ENCODE assay signal across 15 cellular contexts in the genomic region with DNA sequence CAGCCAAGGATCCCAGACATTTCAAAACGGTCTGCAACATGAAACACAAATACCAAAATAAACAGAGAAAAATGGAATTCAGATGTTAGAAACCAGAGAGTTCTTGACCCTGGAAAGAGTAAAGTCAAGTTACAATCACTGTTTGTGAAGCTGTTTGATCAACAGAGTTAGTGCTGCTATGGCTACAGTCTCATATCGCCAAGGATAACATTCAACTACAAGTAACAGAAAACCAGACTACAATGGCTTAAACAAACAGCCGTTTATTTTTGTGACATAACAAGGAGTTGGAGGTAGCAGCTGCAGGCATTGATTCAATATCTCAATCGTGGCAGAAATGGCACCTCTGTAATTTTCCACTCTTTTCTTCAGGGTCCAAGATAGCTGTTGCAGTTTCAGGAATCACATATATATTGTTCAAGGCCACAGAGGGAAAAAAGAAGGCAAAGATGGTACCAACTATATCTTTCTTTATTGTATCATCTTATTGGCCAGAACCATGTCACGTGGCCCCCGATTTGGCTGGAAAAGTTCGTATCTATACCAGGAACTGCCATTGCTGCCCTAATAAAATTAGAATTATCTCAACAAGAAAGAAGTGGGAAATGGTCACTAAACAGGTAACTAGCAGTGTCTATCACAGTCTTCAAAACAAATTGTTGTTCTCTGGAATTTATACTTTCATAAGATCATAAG. TPM values are rescaled to one million over a fixed set of nuclear protein-coding genes. Genes with fewer than 3 reads are reported as not detected.
DNase-seq lines count a peak whose midpoint lies in the region; ATAC-seq and TF ChIP-seq lines count a peak whose summit lies in the region.
"Had no signal": no experiment of that assay in that cellular context is flagged by ENCODE, and none has a peak within 500 bp of the region (broad histone marks: within the 10 kb centered on the region; RNA-seq: fewer than 3 reads in every experiment).

No MANE protein-coding gene starts in this region.

- no peaks in the 10 kb centered on the region for H3K9me3 ChIP-seq in mesenchymal stem cell (ENCODE audit: control insufficient read depth, low read length)
- H3K9me3 ChIP-seq in effector memory CD4-positive, alpha-beta T cell (ENCODE audit: control insufficient read depth, low read length), result no peaks in the 10 kb centered on the region
- H3K9me3 ChIP-seq: suprapubic skin had no signal

- H3K23ac ChIP-seq in mesenchymal stem cell (ENCODE audit: low read length in 2 of 2), result no peak overlapping the region

- H3K27ac Mint-ChIP-seq in chondrocyte (ENCODE audit: unreplicated experiment), result peak overlapping the region; percentile 10
- H3K27ac Mint-ChIP-seq: H9; T-helper 1 cell treated with Interleukin-12 subunit alpha and Interleukin-12 subunit beta and Interleukin-4 antibody, amounts not matched to agents 30 μg/mL and 1 μg/mL, for 36 hours had no signal

- no peak overlapping the region for H3K18ac ChIP-seq in mesenchymal stem cell (ENCODE audit: low read depth in 1 of 2, low read length in 2 of 2)

- no peak overlapping the region for H3K4me3 ChIP-seq in mesenchymal stem cell (ENCODE audit: insufficient read depth in 1 of 2, low read depth in 1 of 2, low read length in 2 of 2)
- H3K4me3 ChIP-seq in effector memory CD4-positive, alpha-beta T cell (ENCODE audit: insufficient read depth, low read depth, low read length, poor library complexity, severe bottlenecking), result no peak overlapping the region
- H3K4me3 ChIP-seq: suprapubic skin had no signal

- H3K9me3 Mint-ChIP-seq in chondrocyte (ENCODE audit: low read depth), result no peaks in the 10 kb centered on the region
- H3K9me3 Mint-ChIP-seq: H9; T-helper 1 cell treated with Interleukin-12 subunit alpha and Interleukin-12 subunit beta and Interleukin-4 antibody, amounts not matched to agents 30 μg/mL and 1 μg/mL, for 36 hours had no signal

- H3K14ac ChIP-seq in mesenchymal stem cell (ENCODE audit: low read length in 2 of 2), result no peak overlapping the region

- DNase-seq in AG09319 (ENCODE audit: extremely low read depth, low read depth) (peak; percentile 87), LHCN-M2 (ENCODE audit: low read depth) (peak; percentile 88), chondrocyte (ENCODE audit: low spot score) (no peak), mesenchymal stem cell (peak; percentile 70), NCI-H1694 treated with DMSO at 0.1 percent for 48 hours (lab: John Stamatoyannopoulos, UW) (no peak), mucosa of gallbladder (ENCODE audit: low spot score) (no peak)
- no peak for DNase-seq in effector memory CD4-positive, alpha-beta T cell
- DNase-seq: activated CD8-positive, alpha-beta memory T cell treated with anti-CD3 and anti-CD28 coated beads for 24 hours; H9; kidney glomerular epithelial cell; posterior cingulate gyrus had no signal

- no peaks in the 10 kb centered on the region for H3K36me3 Mint-ChIP-seq in chondrocyte (ENCODE audit: low read depth)

- no peak overlapping the region for H2AK5ac ChIP-seq in mesenchymal stem cell (ENCODE audit: low read length, severe bottlenecking)

- H2BK15ac ChIP-seq in mesenchymal stem cell (ENCODE audit: low read depth, poor library complexity, severe bottlenecking), result no peak overlapping the region

- H3K27me3 ChIP-seq in mesenchymal stem cell (ENCODE audit: control insufficient read depth in 1 of 2, insufficient read depth in 1 of 2, low read length in 2 of 2), result peaks cover 0 to 9% of the 10 kb centered on the region in 2 experiments
- no peaks in the 10 kb centered on the region for H3K27me3 ChIP-seq in effector memory CD4-positive, alpha-beta T cell (replicated peaks; ENCODE audit: control insufficient read depth, insufficient read depth, low read length, poor library complexity, severe bottlenecking)
- H3K27me3 ChIP-seq: suprapubic skin had no signal

- no peak overlapping the region for H2BK120ac ChIP-seq in mesenchymal stem cell (ENCODE audit: low read depth, low read length)

- no peak overlapping the region for H4K8ac ChIP-seq in mesenchymal stem cell (ENCODE audit: low read length)

- H3K4me1 Mint-ChIP-seq in chondrocyte (ENCODE audit: low read depth), result peaks cover 15% of the 10 kb centered on the region

- no peak for ATAC-seq in GM21381 (IDR thresholded peaks at IDR 0.05; ENCODE audit: unreplicated experiment)

- 79% methylated on average over 6 of the region's 7 CpGs for WGBS in mesenchymal stem cell

- no peak overlapping the region for H3K4ac ChIP-seq in mesenchymal stem cell (ENCODE audit: low read depth in 1 of 2, low read length in 2 of 2)

- H3K36me3 ChIP-seq in mesenchymal stem cell (ENCODE audit: control insufficient read depth in 1 of 2, insufficient read depth in 2 of 2, low read depth in 1 of 2, low read length in 2 of 2), result no peaks in the 10 kb centered on the region
- H3K36me3 ChIP-seq in effector memory CD4-positive, alpha-beta T cell (ENCODE audit: control insufficient read depth, insufficient read depth, low read length), result no peaks in the 10 kb centered on the region
- H3K36me3 ChIP-seq: suprapubic skin had no signal

- no peak overlapping the region for H3K4me3 Mint-ChIP-seq in chondrocyte (ENCODE audit: unreplicated experiment)
- H3K4me3 Mint-ChIP-seq: H9; T-helper 1 cell treated with Interleukin-12 subunit alpha and Interleukin-12 subunit beta and Interleukin-4 antibody, amounts not matched to agents 30 μg/mL and 1 μg/mL, for 36 hours had no signal

- TF ChIP-seq CTCF in AG09319 (IDR thresholded peaks at IDR 0.05; ENCODE audit: low read depth, low read length) (no peak), chondrocyte (IDR thresholded peaks at IDR 0.05) (no peak)

- H3K9ac ChIP-seq in mesenchymal stem cell (ENCODE audit: low read length), result peak overlapping the region; percentile 42
- H3K9ac ChIP-seq: KMS-11 had no signal

- H4K91ac ChIP-seq in mesenchymal stem cell (ENCODE audit: low read length), result no peak overlapping the region

- no peaks in the 10 kb centered on the region for H3K4me1 ChIP-seq in mesenchymal stem cell (ENCODE audit: control insufficient read depth, insufficient read depth, low read depth, low read length)
- H3K4me1 ChIP-seq in effector memory CD4-positive, alpha-beta T cell (ENCODE audit: control insufficient read depth, insufficient read depth, low read length, poor library complexity, severe bottlenecking), result no peaks in the 10 kb centered on the region

- no peak overlapping the region for H3K4me2 ChIP-seq in mesenchymal stem cell (ENCODE audit: low read length, poor library complexity, severe bottlenecking)
- H3K4me2 ChIP-seq: KMS-11 had no signal

- no peaks in the 10 kb centered on the region for H3K79me1 ChIP-seq in mesenchymal stem cell (replicated peaks; ENCODE audit: low read length, poor library complexity, severe bottlenecking)

- no peak overlapping the region for H2BK12ac ChIP-seq in mesenchymal stem cell (ENCODE audit: low read length in 2 of 2)

- no peaks in the 10 kb centered on the region for H3K27me3 Mint-ChIP-seq in chondrocyte (ENCODE audit: low read depth)

- no peak overlapping the region for H2AFZ ChIP-seq in mesenchymal stem cell (ENCODE audit: low read depth, low read length)

- no peak overlapping the region for H2BK5ac ChIP-seq in mesenchymal stem cell (ENCODE audit: low read depth, low read length, poor library complexity, severe bottlenecking)

- H3K27ac ChIP-seq in mesenchymal stem cell (ENCODE audit: low read length, poor library complexity, severe bottlenecking), result no peak overlapping the region
- no peak overlapping the region for H3K27ac ChIP-seq in effector memory CD4-positive, alpha-beta T cell (ENCODE audit: insufficient read depth, low read length, poor library complexity, severe bottlenecking)
- H3K27ac ChIP-seq: KMS-11 had no signal

RNA-seq across cellular contexts. Expression of a gene that starts 17.7 kb away (rescaled TPM):
- total RNA-seq in LHCN-M2 (2014; rRNA removed) (54.9 and 62.6 TPM in 2 replicates), chondrocyte (41.8 to 55.7 TPM (median 45.2 TPM) in 3 replicates), mucosa of gallbladder (51.9 TPM)
- 30.6 TPM for polyA plus RNA-seq in LHCN-M2 (2012)
- polyA plus RNA-seq in mesenchymal stem cell (2013, experiment 1 of 2), result 23.5 TPM
- 24.4 TPM for polyA plus RNA-seq in mesenchymal stem cell (2013, experiment 2 of 2)

RNA-seq across cellular contexts. Expression of a gene that starts 45.5 kb away (rescaled TPM):
- total RNA-seq in LHCN-M2 (2014; rRNA removed) (31.0 and 33.9 TPM in 2 replicates), chondrocyte (4.7 to 6.5 TPM (median 4.8 TPM) in 3 replicates), mucosa of gallbladder (32.6 TPM)
- 11.6 TPM for polyA plus RNA-seq in LHCN-M2 (2012)
- polyA plus RNA-seq in mesenchymal stem cell (2013, experiment 1 of 2), result 10.1 TPM
- polyA plus RNA-seq in mesenchymal stem cell (2013, experiment 2 of 2), result 10.3 TPM

Comparison
In these comparisons a context has a peak if more than half of its experiments do, and no peak if none do; other contexts are left out.
1. DNase-seq: peak in AG09319 (single experiment), LHCN-M2 (single experiment) and mesenchymal stem cell (single experiment); none in chondrocyte (single experiment), NCI-H1694 treated with DMSO at 0.1 percent for 48 hours (single experiment), effector memory CD4-positive, alpha-beta T cell (0 of 3) and mucosa of gallbladder (single experiment).